ENCODE assay signal across 13 cellular contexts in genomic region chr2:99595373-99595772, GRCh38.
A peak's percentile ranks its signal among the peaks of the same experiment; 100 is the strongest.
DNase-seq lines count a peak whose midpoint lies in the region; ATAC-seq lines count a peak whose summit lies in the region.
"Had no signal": no experiment of that assay in that cellular context is flagged by ENCODE, and none has a peak within 500 bp of the region (broad histone marks: within the 10 kb centered on the region; RNA-seq: fewer than 3 reads in every experiment).

No MANE protein-coding gene starts in this region.

- intact Hi-C loops in cardiac septum (cut with DNase I): no loop called here
- intact Hi-C loops in Right ventricle myocardium inferior (cut with DNase I): no loop called here

- H3K9me3 Mint-ChIP-seq in naive B cell: no peaks in the 10 kb centered on the region
- H3K9me3 Mint-ChIP-seq in stimulated activated memory B cell treated with anti-CD40 and anti-IgM and Interleukin-4, amounts not matched to agents 10 μg/mL and 1 μg/mL and 100 μg/mL, for 72 hours: no peaks in the 10 kb centered on the region
- H3K9me3 Mint-ChIP-seq: CD4-positive, alpha-beta T cell; H9 had no signal

- peak overlapping the region in 4 of 6 donors; percentile 14 to 89 (median 72) for H3K27ac Mint-ChIP-seq in naive B cell
- peak overlapping the region; percentile 35 for H3K27ac Mint-ChIP-seq in stimulated activated memory B cell treated with anti-CD40 and anti-IgM and Interleukin-4, amounts not matched to agents 10 μg/mL and 1 μg/mL and 100 μg/mL, for 72 hours
- H3K27ac Mint-ChIP-seq: CD4-positive, alpha-beta T cell; H9 had no signal

- DNase-seq in cardiac septum (ENCODE audit: low spot score) (peak; percentile 15), Right ventricle myocardium inferior (ENCODE audit: missing footprints) (no peak), naive B cell (no peak), NCI-H1694 treated with DMSO at 0.1 percent for 48 hours (lab: John Stamatoyannopoulos, UW) (no peak)
- DNase-seq in stimulated activated CD4-positive, alpha-beta T cell treated with anti-CD3 and anti-CD28 coated beads, Interleukin-4, amount 100 ng/mL, for 1 hour: no peak
- DNase-seq: AML-193; Caco-2; CD4-positive, alpha-beta T cell; GDM1; H9 had no signal

- H3K4me1 Mint-ChIP-seq in naive B cell: peaks cover 0 to 22% (median 9%) of the 10 kb centered on the region in 3 donors
- H3K4me1 Mint-ChIP-seq in stimulated activated memory B cell treated with anti-CD40 and anti-IgM and Interleukin-4, amounts not matched to agents 10 μg/mL and 1 μg/mL and 100 μg/mL, for 72 hours: peaks cover 5% of the 10 kb centered on the region

- no peaks in the 10 kb centered on the region for H3K27me3 Mint-ChIP-seq in naive B cell
- H3K27me3 Mint-ChIP-seq in stimulated activated memory B cell treated with anti-CD40 and anti-IgM and Interleukin-4, amounts not matched to agents 10 μg/mL and 1 μg/mL and 100 μg/mL, for 72 hours: no peaks in the 10 kb centered on the region
- H3K27me3 Mint-ChIP-seq: CD4-positive, alpha-beta T cell had no signal

- H3K4me3 Mint-ChIP-seq in naive B cell: peak overlapping the region in 2 of 8 donors; percentile 39 to 62
- H3K4me3 Mint-ChIP-seq in stimulated activated memory B cell treated with anti-CD40 and anti-IgM and Interleukin-4, amounts not matched to agents 10 μg/mL and 1 μg/mL and 100 μg/mL, for 72 hours: no peak overlapping the region
- H3K4me3 Mint-ChIP-seq: CD4-positive, alpha-beta T cell; H9 had no signal

- peaks cover 33 to 47% of the 10 kb centered on the region in 2 donors for H3K36me3 Mint-ChIP-seq in naive B cell
- H3K36me3 Mint-ChIP-seq in stimulated activated memory B cell treated with anti-CD40 and anti-IgM and Interleukin-4, amounts not matched to agents 10 μg/mL and 1 μg/mL and 100 μg/mL, for 72 hours: peaks cover 38% of the 10 kb centered on the region

- ATAC-seq in Right ventricle myocardium inferior (no peak), naive B cell (ENCODE audit: low read depth in 2 of 2) (no peak), HG03520 (IDR thresholded peaks at IDR 0.05; ENCODE audit: unreplicated experiment) (no peak)
- no peak for ATAC-seq in stimulated activated memory B cell treated with anti-CD40 and anti-IgM and Interleukin-4, amounts not matched to agents 10 μg/mL and 1 μg/mL and 100 μg/mL, for 72 hours
- ATAC-seq: A549 had no signal
